In the genomic region with DNA sequence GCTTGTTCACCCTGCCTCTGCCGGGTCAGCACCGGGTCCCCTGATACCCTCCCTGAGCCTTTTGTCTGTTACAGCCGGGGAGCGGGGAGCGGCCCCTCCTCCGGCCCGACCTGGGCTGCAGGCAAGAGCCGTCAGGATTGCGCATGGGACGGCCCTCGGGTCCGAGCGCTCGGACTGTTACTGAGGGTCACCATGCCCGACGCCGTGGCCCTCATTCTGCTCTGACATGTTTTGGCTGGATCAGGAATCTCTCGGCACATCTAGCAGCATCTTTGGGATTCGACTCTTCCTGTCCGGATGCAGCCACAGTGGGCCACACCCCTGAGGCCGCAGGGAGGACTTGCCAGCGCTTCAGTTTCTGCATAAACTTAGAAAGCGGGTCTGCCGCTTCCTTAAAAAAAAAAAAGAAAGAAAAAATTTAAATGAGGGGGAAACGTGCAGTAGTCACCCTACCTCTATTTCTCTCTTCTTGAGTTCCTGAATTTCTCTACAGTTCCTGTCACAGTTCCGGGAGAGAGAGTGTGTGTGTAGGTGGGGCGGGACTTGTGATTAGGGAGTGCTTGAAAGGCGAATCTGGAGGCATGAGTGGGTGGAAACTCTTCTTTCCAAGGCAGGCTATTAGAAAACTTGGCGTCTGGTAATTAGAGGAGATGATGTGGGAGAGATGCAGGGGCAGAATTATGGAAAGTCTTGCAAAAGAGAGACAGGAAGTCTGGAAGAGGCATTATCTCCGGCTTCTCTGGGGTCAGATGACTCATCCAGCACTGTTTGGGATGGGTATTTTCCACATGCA, we compare ENCODE assay signal across 8 cellular contexts. TPM values are rescaled to one million over a fixed set of nuclear protein-coding genes. Genes with fewer than 3 reads are reported as not detected.
DNase-seq lines count a peak whose midpoint lies in the region; ATAC-seq and TF ChIP-seq lines count a peak whose summit lies in the region.

No MANE protein-coding gene starts in this region.

- no peak for TF ChIP-seq CTCF in 22Rv1 (IDR thresholded peaks at IDR 0.05)
- TF ChIP-seq CTCF in GM12865 (IDR thresholded peaks at IDR 0.05; ENCODE audit: insufficient read depth, low read depth, low read length, missing control alignments), result no peak
- no peak for TF ChIP-seq CTCF in Loucy (conservative IDR thresholded peaks at IDR 0.05; ENCODE audit: low read length)
- no peak for TF ChIP-seq CTCF in brain microvascular endothelial cell (IDR thresholded peaks at IDR 0.05; ENCODE audit: low read depth, low read length, missing control alignments)

- peak overlapping the region; percentile 78 for H2AFZ ChIP-seq in Loucy (ENCODE audit: low read length)

- H3K9me3 ChIP-seq in Loucy (ENCODE audit: insufficient read depth, low read depth, low read length), result no peaks in the 10 kb centered on the region

- peak; percentile 60 for DNase-seq in GM12865 (ENCODE audit: low read depth)
- peak; percentile 64 to 86 for DNase-seq in SW 1271 (lab: John Stamatoyannopoulos, UW)
- peak; percentile 87 for DNase-seq in brain microvascular endothelial cell
- peak; percentile 80 for DNase-seq in renal cortical epithelial cell (ENCODE audit: low read depth)

- H3K9me2 ChIP-seq in Loucy (replicated peaks; ENCODE audit: low read depth, low read length), result no peaks in the 10 kb centered on the region

- H4K20me1 ChIP-seq in Loucy (ENCODE audit: insufficient read depth, low read length, poor library complexity, severe bottlenecking), result peaks cover 12% of the 10 kb centered on the region

- peak overlapping the region; percentile 81 for H3K4me2 ChIP-seq in Loucy (ENCODE audit: low read depth, low read length, poor library complexity, severe bottlenecking)

- in situ Hi-C loops in brain microvascular endothelial cell (cut with HindIII; ENCODE audit: low pct_ligation_motif_present, low sequenced_read_pairs), result no loop called here

- peak overlapping the region; percentile 64 for H3K4me3 ChIP-seq in GM12865 (ENCODE audit: low read depth, low read length)
- peak overlapping the region; percentile 78 for H3K4me3 ChIP-seq in Loucy (ENCODE audit: low read length, poor library complexity, severe bottlenecking)
- peak overlapping the region; percentile 85 for H3K4me3 ChIP-seq in brain microvascular endothelial cell (ENCODE audit: low read depth, low read length)
- H3K4me3 ChIP-seq in iPS-11a (ENCODE audit: low read depth, low read length), result peak overlapping the region; percentile 77

- peaks cover 31% of the 10 kb centered on the region for H3K79me2 ChIP-seq in Loucy (ENCODE audit: insufficient read depth, low read length)

- peaks cover 29% of the 10 kb centered on the region for H3K4me1 ChIP-seq in Loucy (ENCODE audit: insufficient read depth, low read length, poor library complexity, severe bottlenecking)

- no peaks in the 10 kb centered on the region for H3K36me3 ChIP-seq in Loucy (ENCODE audit: insufficient read depth, low read length)
- H3K36me3 ChIP-seq in brain microvascular endothelial cell (replicated peaks), result peaks cover 5% of the 10 kb centered on the region

- H3F3A ChIP-seq in Loucy (ENCODE audit: low read depth), result no peaks in the 10 kb centered on the region

- H3K27ac ChIP-seq in 22Rv1 (peak overlapping the region; percentile 100), brain microvascular endothelial cell (peak overlapping the region; percentile 72)

- no peak for ATAC-seq in HG02798 (IDR thresholded peaks at IDR 0.05; ENCODE audit: poor library complexity, unreplicated experiment)

- H3K27me3 ChIP-seq in Loucy (ENCODE audit: insufficient read depth, low read length, poor library complexity, severe bottlenecking) (no peaks in the 10 kb centered on the region), brain microvascular endothelial cell (replicated peaks) (no peaks in the 10 kb centered on the region)

- H3K9ac ChIP-seq in Loucy (ENCODE audit: low read depth, low read length, poor library complexity, severe bottlenecking), result peak overlapping the region; percentile 88

RNA-seq across cellular contexts. Expression of a gene that starts 1.0 kb away (rescaled TPM):
- 37.3 and 59.6 TPM in 2 replicates for total RNA-seq in renal cortical epithelial cell
